In the genomic region with DNA sequence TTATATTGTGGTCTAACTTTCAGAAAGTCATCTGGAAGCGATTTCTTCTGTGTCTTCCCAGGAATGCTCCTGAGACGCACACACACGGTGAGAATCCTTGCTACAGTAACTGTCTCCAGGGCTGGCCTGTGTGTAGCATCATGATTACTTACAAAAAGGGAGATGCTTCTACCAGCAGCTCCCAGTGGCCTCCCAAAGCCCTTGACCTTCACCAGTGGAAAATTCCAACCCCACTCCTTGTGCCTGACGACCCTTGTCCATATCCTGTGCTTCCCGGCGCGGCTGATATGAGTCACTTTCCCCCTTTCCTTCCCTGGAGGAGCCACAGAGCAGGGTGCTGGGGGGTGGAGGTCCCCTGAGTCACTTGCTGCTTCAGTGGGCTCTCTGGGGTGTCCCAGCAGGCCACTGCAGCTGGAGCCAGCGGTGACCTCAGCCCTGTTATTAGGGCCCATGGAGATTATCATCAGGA, we compare ENCODE assay signal across 27 cellular contexts. TPM values are rescaled to one million over a fixed set of nuclear protein-coding genes. Genes with fewer than 3 reads are reported as not detected.
DNase-seq lines count a peak whose midpoint lies in the region; ATAC-seq, FAIRE-seq and TF ChIP-seq lines count a peak whose summit lies in the region.
"Had no signal": no experiment of that assay in that cellular context is flagged by ENCODE, and none has a peak within 500 bp of the region (broad histone marks: within the 10 kb centered on the region; RNA-seq: fewer than 3 reads in every experiment).

No MANE protein-coding gene starts in this region.

- CTCF ChIA-PET in HEK293 (lab: Yijun Ruan, JAX), result interaction anchor here (0.9 to 1.1 kb wide), 2 partner anchors 54 to 64 kb away, joined by 3 to 4 read pairs; no protein-coding TSS in a partner anchor

- FAIRE-seq in GM19239 (lab: Jason Lieb, UNC), result no peak
- FAIRE-seq: GM12892, keratinocyte had no signal

- no peaks in the 10 kb centered on the region for H3K27me3 ChIP-seq in adipocyte (replicated peaks; ENCODE audit: control insufficient read depth, insufficient read depth, low read length)
- H3K27me3 ChIP-seq: SJSA1, uterus had no signal

- no peak for TF ChIP-seq CTCF in HEK293 (tag by site-specific recombination; IDR thresholded peaks at IDR 0.05)
- TF ChIP-seq CTCF in CD14-positive monocyte (IDR thresholded peaks at IDR 0.05), result no peak

- no peaks in the 10 kb centered on the region for H3K4me1 ChIP-seq in HEK293 (ENCODE audit: control insufficient read depth, insufficient read depth, low read length)
- H3K4me1 ChIP-seq in adipocyte (ENCODE audit: control insufficient read depth, insufficient read depth, low read length), result no peaks in the 10 kb centered on the region
- H3K4me1 ChIP-seq: SJSA1, uterus had no signal

- DNase-seq in AG20443 (ENCODE audit: low spot score), result peak; percentile 40
- DNase-seq in adipocyte (ENCODE audit: low read depth), result peak; percentile 31
- peak; percentile 15 for DNase-seq in iris pigment epithelial cell (ENCODE audit: low read depth)
- no peak for DNase-seq in stimulated activated naive CD8-positive, alpha-beta T cell treated with anti-CD3 and anti-CD28 coated beads, Interleukin-15, Interleukin-2, amounts not matched to agents 100 U/mL and 50 U/mL, for 24 hours
- no peak for DNase-seq in CD14-positive monocyte (ENCODE audit: low spot score)
- no peak for DNase-seq in T-helper 1 cell
- DNase-seq in GM19239 (ENCODE audit: insufficient read length, low spot score), result no peak
- DNase-seq: activated CD4-positive, CD25-positive, alpha-beta regulatory T cell treated with anti-CD3 and anti-CD28 coated beads, Interleukin-2, amount 50 U/mL, for 72 hours; activated naive CD8-positive, alpha-beta T cell treated with anti-CD3 and anti-CD28 coated beads, Interleukin-2, amount 50 U/mL, for 24 hours; Calu3; effector memory CD8-positive, alpha-beta T cell; GDM1; hippocampal formation; naive thymus-derived CD4-positive, alpha-beta T cell; NCI-H1092 treated with DMSO at 0.1 percent for 48 hours; NCI-H2107; NCI-H524; posterior cingulate gyrus; stimulated activated CD4-positive, alpha-beta T cell treated with anti-CD3 and anti-CD28 coated beads, Interleukin-4, amount 100 ng/mL, for 4 hours; uterus had no signal

- H3K36me3 Mint-ChIP-seq in CD14-positive monocyte, result peaks cover 95 to 99% of the 10 kb centered on the region in 2 donors

- H3K9me3 ChIP-seq in HEK293 (ENCODE audit: control insufficient read depth, insufficient read depth, low read depth, low read length), result no peaks in the 10 kb centered on the region
- no peaks in the 10 kb centered on the region for H3K9me3 ChIP-seq in adipocyte (ENCODE audit: control insufficient read depth, low read length)
- H3K9me3 ChIP-seq: SJSA1, uterus had no signal

- no peaks in the 10 kb centered on the region for H3K4me1 Mint-ChIP-seq in CD14-positive monocyte
- H3K4me1 Mint-ChIP-seq: activated naive CD8-positive, alpha-beta T cell treated with anti-CD3 and anti-CD28 coated beads, Interleukin-2, amount 50 U/mL, for 24 hours; activated T-helper 17 cell treated with anti-CD3 and anti-CD28 coated beads, Interleukin-2, amount 50 U/mL, for 72 hours had no signal

- H3K27ac ChIP-seq in HEK293 (ENCODE audit: extremely low read depth, low read depth, low read length), result no peak overlapping the region
- H3K27ac ChIP-seq: SJSA1, uterus had no signal

- intact Hi-C loops in CD14-positive monocyte (cut with micrococcal nuclease), result no loop called here

- H3K9me3 Mint-ChIP-seq in CD14-positive monocyte, result no peaks in the 10 kb centered on the region
- H3K9me3 Mint-ChIP-seq: activated naive CD8-positive, alpha-beta T cell treated with anti-CD3 and anti-CD28 coated beads, Interleukin-2, amount 50 U/mL, for 24 hours; activated T-helper 17 cell treated with anti-CD3 and anti-CD28 coated beads, Interleukin-2, amount 50 U/mL, for 72 hours; effector memory CD8-positive, alpha-beta T cell; naive thymus-derived CD4-positive, alpha-beta T cell; T-helper 2 cell treated with Interferon-gamma antibody and Interleukin-4, amounts not matched to agents 5 μg/mL and 100 μg/mL, for 36 hours had no signal

- POLR2A ChIA-PET in HEK293 (lab: Yijun Ruan, JAX), result no interaction called here

- H3K27ac Mint-ChIP-seq in CD14-positive monocyte, result no peak overlapping the region
- H3K27ac Mint-ChIP-seq: activated naive CD8-positive, alpha-beta T cell treated with anti-CD3 and anti-CD28 coated beads, Interleukin-2, amount 50 U/mL, for 24 hours; activated T-helper 17 cell treated with anti-CD3 and anti-CD28 coated beads, Interleukin-2, amount 50 U/mL, for 72 hours; effector memory CD8-positive, alpha-beta T cell; naive thymus-derived CD4-positive, alpha-beta T cell; T-helper 2 cell treated with Interferon-gamma antibody and Interleukin-4, amounts not matched to agents 5 μg/mL and 100 μg/mL, for 36 hours had no signal

- no peak overlapping the region for H3K9ac ChIP-seq in adipocyte (ENCODE audit: low read length)

- peaks cover 0 to 95% of the 10 kb centered on the region in 2 experiments; a peak in 1 of 3 replicates for H3K36me3 ChIP-seq in HEK293 (ENCODE audit: control insufficient read depth in 2 of 2, insufficient read depth in 1 of 2, low read length in 2 of 2)
- peaks cover 88% of the 10 kb centered on the region for H3K36me3 ChIP-seq in adipocyte (ENCODE audit: control insufficient read depth, insufficient read depth, low read length, severe bottlenecking)
- H3K36me3 ChIP-seq: uterus had no signal

- H3K27me3 Mint-ChIP-seq in CD14-positive monocyte (ENCODE audit: low read depth in 3 of 3), result peaks cover 0 to 2% (median 0%) of the 10 kb centered on the region in 3 donors
- H3K27me3 Mint-ChIP-seq: activated naive CD8-positive, alpha-beta T cell treated with anti-CD3 and anti-CD28 coated beads, Interleukin-2, amount 50 U/mL, for 24 hours; activated T-helper 17 cell treated with anti-CD3 and anti-CD28 coated beads, Interleukin-2, amount 50 U/mL, for 72 hours; effector memory CD8-positive, alpha-beta T cell; naive thymus-derived CD4-positive, alpha-beta T cell had no signal

- no peak for ATAC-seq in stimulated activated naive CD8-positive, alpha-beta T cell treated with anti-CD3 and anti-CD28 coated beads, Interleukin-15, Interleukin-2, amounts not matched to agents 100 U/mL and 50 U/mL, for 24 hours
- ATAC-seq: activated naive CD8-positive, alpha-beta T cell treated with anti-CD3 and anti-CD28 coated beads, Interleukin-2, amount 50 U/mL, for 24 hours; activated T-helper 17 cell treated with anti-CD3 and anti-CD28 coated beads, Interleukin-2, amount 50 U/mL, for 72 hours; effector memory CD8-positive, alpha-beta T cell; naive thymus-derived CD4-positive, alpha-beta T cell had no signal

- H3K4me3 ChIP-seq in HEK293 (ENCODE audit: low read depth, low read length) (no peak overlapping the region), adipocyte (ENCODE audit: low read length) (no peak overlapping the region)
- H3K4me3 ChIP-seq: SJSA1, smooth muscle cell, uterus had no signal

- H3K4me3 Mint-ChIP-seq in CD14-positive monocyte, result no peak overlapping the region
- H3K4me3 Mint-ChIP-seq: activated naive CD8-positive, alpha-beta T cell treated with anti-CD3 and anti-CD28 coated beads, Interleukin-2, amount 50 U/mL, for 24 hours; activated T-helper 17 cell treated with anti-CD3 and anti-CD28 coated beads, Interleukin-2, amount 50 U/mL, for 72 hours; effector memory CD8-positive, alpha-beta T cell; naive thymus-derived CD4-positive, alpha-beta T cell; T-helper 2 cell treated with Interferon-gamma antibody and Interleukin-4, amounts not matched to agents 5 μg/mL and 100 μg/mL, for 36 hours had no signal

TF ChIP-seq in HEK293, 187 proteins besides CTCF, POLR2A, EP300 and RAD21:
- peak; percentile 88 for TF ChIP-seq ZIC2 (tag by site-specific recombination; IDR thresholded peaks at IDR 0.05)
- no peak for TF ChIP-seq ZNF10 (tag by site-specific recombination; IDR thresholded peaks at IDR 0.05)
- no peak for TF ChIP-seq YY1 (tag by site-specific recombination; IDR thresholded peaks at IDR 0.05)
- TF ChIP-seq ZNF596 (tag by site-specific recombination; IDR thresholded peaks at IDR 0.05), result no peak
- TF ChIP-seq ZNF121 (tag by site-specific recombination; IDR thresholded peaks at IDR 0.05), result no peak
TF ChIP-seq in HEK293: peak in this region for 1.

RNA-seq across cellular contexts. Expression of a gene that starts 22.1 kb away (rescaled TPM):
- polyA plus RNA-seq in CD14-positive monocyte, result 1 to 10 TPM; 7.1 to 7.8 TPM

RNA-seq across cellular contexts. Expression of a gene that starts 49.8 kb away (rescaled TPM):
- polyA plus RNA-seq in CD14-positive monocyte, result 100 to 1,000 TPM; 131 to 149 TPM

Comparison
In these comparisons a context has a peak if more than half of its experiments do, and no peak if none do; other contexts are left out.
1. DNase-seq: peak in AG20443 (single experiment), adipocyte (single experiment) and iris pigment epithelial cell (single experiment); none in stimulated activated naive CD8-positive, alpha-beta T cell treated with anti-CD3 and anti-CD28 coated beads, Interleukin-15, Interleukin-2, amounts not matched to agents 100 U/mL and 50 U/mL, for 24 hours (single experiment), CD14-positive monocyte (single experiment), T-helper 1 cell (0 of 5) and GM19239 (single experiment).